Comparison of ENCODE assay signal across 1 cellular context in genomic region chr1:167722152-167722869, GRCh38.
TF ChIP-seq lines count a peak whose summit lies in the region.

No MANE protein-coding gene starts in this region.

TF ChIP-seq in endothelial cell of umbilical vein, 7 proteins besides CTCF, POLR2A, EP300 and RAD21:
- no peak for TF ChIP-seq MAX (IDR thresholded peaks at IDR 0.05; ENCODE audit: insufficient read depth, insufficient read length)
- no peak for TF ChIP-seq MYC (IDR thresholded peaks at IDR 0.05; ENCODE audit: low read depth, low read length)
